Comparison of ENCODE assay signal across 1 cellular context in genomic region chr13:99356216-99357089, GRCh38.
TF ChIP-seq lines count a peak whose summit lies in the region.

No MANE protein-coding gene starts in this region.

TF ChIP-seq in K562, 482 proteins besides CTCF, POLR2A, EP300 and RAD21 (continued from another document):
- TF ChIP-seq PKNOX1 (IDR thresholded peaks at IDR 0.05) (no peak; the same call in 1 of the 2 replicates), MEIS2 (IDR thresholded peaks at IDR 0.05; ENCODE audit: partially characterized antibody) (peak; percentile 90), GABPB1 (CRISPR knock-in tag; IDR thresholded peaks at IDR 0.05) (no peak), TFAP4 (CRISPR knock-in tag; IDR thresholded peaks at IDR 0.05; ENCODE audit: borderline replicate concordance) (no peak), RFX1 (IDR thresholded peaks at IDR 0.05) (peak; percentile 82), RBM39 (optimal IDR thresholded peaks at IDR 0.05; ENCODE audit: low read depth, low read length) (no peak), NR1H2 (CRISPR knock-in tag; IDR thresholded peaks at IDR 0.05) (no peak), LCOR (CRISPR knock-in tag; IDR thresholded peaks at IDR 0.05) (no peak), E2F3 (CRISPR knock-in tag; IDR thresholded peaks at IDR 0.05) (no peak), NUFIP1 (IDR thresholded peaks at IDR 0.05; ENCODE audit: partially characterized antibody) (no peak), PBX2 (CRISPR knock-in tag; IDR thresholded peaks at IDR 0.05; ENCODE audit: low read depth) (no peak), PBX2 (tag; conservative IDR thresholded peaks at IDR 0.05; ENCODE audit: low read depth) (peak; percentile 86), ZNF134 (CRISPR knock-in tag; conservative IDR thresholded peaks at IDR 0.05) (no peak), ZNF766 (CRISPR knock-in tag; conservative IDR thresholded peaks at IDR 0.05) (peak; percentile 78; the same call in 1 of the 2 replicates), ZNF707 (CRISPR knock-in tag; conservative IDR thresholded peaks at IDR 0.05) (no peak)
- TF ChIP-seq, protein P1, sequence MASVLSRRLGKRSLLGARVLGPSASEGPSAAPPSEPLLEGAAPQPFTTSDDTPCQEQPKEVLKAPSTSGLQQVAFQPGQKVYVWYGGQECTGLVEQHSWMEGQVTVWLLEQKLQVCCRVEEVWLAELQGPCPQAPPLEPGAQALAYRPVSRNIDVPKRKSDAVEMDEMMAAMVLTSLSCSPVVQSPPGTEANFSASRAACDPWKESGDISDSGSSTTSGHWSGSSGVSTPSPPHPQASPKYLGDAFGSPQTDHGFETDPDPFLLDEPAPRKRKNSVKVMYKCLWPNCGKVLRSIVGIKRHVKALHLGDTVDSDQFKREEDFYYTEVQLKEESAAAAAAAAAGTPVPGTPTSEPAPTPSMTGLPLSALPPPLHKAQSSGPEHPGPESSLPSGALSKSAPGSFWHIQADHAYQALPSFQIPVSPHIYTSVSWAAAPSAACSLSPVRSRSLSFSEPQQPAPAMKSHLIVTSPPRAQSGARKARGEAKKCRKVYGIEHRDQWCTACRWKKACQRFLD (CRISPR knock-in tag; IDR thresholded peaks at IDR 0.05): peak; percentile 36; the same call in 1 of the 2 replicates
- TF ChIP-seq, protein P2, sequence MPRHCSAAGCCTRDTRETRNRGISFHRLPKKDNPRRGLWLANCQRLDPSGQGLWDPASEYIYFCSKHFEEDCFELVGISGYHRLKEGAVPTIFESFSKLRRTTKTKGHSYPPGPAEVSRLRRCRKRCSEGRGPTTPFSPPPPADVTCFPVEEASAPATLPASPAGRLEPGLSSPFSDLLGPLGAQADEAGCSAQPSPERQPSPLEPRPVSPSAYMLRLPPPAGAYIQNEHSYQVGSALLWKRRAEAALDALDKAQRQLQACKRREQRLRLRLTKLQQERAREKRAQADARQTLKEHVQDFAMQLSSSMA (CRISPR knock-in tag; IDR thresholded peaks at IDR 0.05): no peak
- TF ChIP-seq, protein P3, sequence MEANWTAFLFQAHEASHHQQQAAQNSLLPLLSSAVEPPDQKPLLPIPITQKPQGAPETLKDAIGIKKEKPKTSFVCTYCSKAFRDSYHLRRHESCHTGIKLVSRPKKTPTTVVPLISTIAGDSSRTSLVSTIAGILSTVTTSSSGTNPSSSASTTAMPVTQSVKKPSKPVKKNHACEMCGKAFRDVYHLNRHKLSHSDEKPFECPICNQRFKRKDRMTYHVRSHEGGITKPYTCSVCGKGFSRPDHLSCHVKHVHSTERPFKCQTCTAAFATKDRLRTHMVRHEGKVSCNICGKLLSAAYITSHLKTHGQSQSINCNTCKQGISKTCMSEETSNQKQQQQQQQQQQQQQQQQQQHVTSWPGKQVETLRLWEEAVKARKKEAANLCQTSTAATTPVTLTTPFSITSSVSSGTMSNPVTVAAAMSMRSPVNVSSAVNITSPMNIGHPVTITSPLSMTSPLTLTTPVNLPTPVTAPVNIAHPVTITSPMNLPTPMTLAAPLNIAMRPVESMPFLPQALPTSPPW (CRISPR knock-in tag; IDR thresholded peaks at IDR 0.05): no peak
- TF ChIP-seq, protein P4, sequence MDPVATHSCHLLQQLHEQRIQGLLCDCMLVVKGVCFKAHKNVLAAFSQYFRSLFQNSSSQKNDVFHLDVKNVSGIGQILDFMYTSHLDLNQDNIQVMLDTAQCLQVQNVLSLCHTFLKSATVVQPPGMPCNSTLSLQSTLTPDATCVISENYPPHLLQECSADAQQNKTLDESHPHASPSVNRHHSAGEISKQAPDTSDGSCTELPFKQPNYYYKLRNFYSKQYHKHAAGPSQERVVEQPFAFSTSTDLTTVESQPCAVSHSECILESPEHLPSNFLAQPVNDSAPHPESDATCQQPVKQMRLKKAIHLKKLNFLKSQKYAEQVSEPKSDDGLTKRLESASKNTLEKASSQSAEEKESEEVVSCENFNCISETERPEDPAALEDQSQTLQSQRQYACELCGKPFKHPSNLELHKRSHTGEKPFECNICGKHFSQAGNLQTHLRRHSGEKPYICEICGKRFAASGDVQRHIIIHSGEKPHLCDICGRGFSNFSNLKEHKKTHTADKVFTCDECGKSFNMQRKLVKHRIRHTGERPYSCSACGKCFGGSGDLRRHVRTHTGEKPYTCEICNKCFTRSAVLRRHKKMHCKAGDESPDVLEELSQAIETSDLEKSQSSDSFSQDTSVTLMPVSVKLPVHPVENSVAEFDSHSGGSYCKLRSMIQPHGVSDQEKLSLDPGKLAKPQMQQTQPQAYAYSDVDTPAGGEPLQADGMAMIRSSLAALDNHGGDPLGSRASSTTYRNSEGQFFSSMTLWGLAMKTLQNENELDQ (CRISPR knock-in tag; IDR thresholded peaks at IDR 0.05; ENCODE audit: borderline replicate concordance): no peak
